ENCODE assay signal across 26 cellular contexts in the genomic region with DNA sequence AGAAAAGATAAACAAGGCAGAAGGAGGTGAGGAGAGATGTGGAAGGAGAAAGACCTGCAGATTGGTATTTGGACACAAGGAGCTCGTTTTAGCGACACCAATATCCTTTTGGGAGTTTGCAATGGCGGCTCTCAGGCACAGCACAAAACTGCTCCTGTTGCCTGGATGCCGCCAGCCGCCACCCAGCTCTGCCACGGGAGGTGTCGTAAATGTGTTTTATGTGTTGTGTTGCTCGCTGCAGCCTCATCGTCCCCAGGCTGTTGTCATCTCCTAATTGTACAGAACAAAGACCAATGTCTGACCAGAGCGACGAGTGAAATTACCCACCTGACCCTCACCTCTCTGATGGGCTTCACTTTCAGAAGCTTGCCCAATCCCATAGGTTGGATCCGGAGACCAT.
"Had no signal": no experiment of that assay in that cellular context is flagged by ENCODE, and none has a peak within 500 bp of the region (broad histone marks: within the 10 kb centered on the region; RNA-seq: fewer than 3 reads in every experiment).

No MANE protein-coding gene starts in this region.

- H3K27ac ChIP-seq: colonic mucosa, esophagus muscularis mucosa, foreskin keratinocyte, gastroesophageal sphincter, heart left ventricle, lower lobe of right lung, neural progenitor cell, prostate gland, right atrium auricular region, testis, tibial artery had no signal

- H3K9me3 ChIP-seq: colonic mucosa, esophagus muscularis mucosa, gastroesophageal sphincter, heart left ventricle, lower lobe of right lung, prostate gland, right atrium auricular region, testis, tibial artery had no signal

- H3K27ac Mint-ChIP-seq: natural killer cell treated with Interleukin-12 subunit alpha and Interleukin-12 subunit beta and Interleukin-15 and Interleukin-18, amount 100 ng/mL, for 72 hours; neural progenitor cell; type B pancreatic cell had no signal

- DNase-seq: colonic mucosa; dermis blood vessel endothelial cell; effector memory CD4-positive, alpha-beta T cell; foreskin keratinocyte; heart left ventricle; hippocampal formation; left colon; left ventricle myocardium superior; lower lobe of right lung; stimulated activated CD4-positive, alpha-beta T cell treated with anti-CD3 and anti-CD28 coated beads, Interleukin-12 subunit alpha, Interleukin-12 subunit beta, amount 100 ng/mL, for 4 hours; stimulated activated CD4-positive, alpha-beta T cell treated with anti-CD3 and anti-CD28 coated beads, Interleukin-1b, Interleukin-23, amount 100 ng/mL, for 48 hours; stimulated activated CD4-positive, alpha-beta T cell treated with anti-CD3 and anti-CD28 coated beads, Interleukin-4, amount 100 ng/mL, for 1 hour; stimulated activated CD8-positive, alpha-beta memory T cell treated with anti-CD3 and anti-CD28 coated beads, Interleukin-4, amount 100 ng/mL, for 48 hours; stimulated activated naive CD8-positive, alpha-beta T cell treated with anti-CD3 and anti-CD28 coated beads, Interleukin-15, Interleukin-2, amounts not matched to agents 100 U/mL and 50 U/mL, for 24 hours; substantia nigra; testis; tibial artery had no signal

- ATAC-seq: foreskin keratinocyte; gastroesophageal sphincter; heart left ventricle; left colon; left ventricle myocardium superior; lower lobe of right lung; natural killer cell treated with Interleukin-12 subunit alpha and Interleukin-12 subunit beta and Interleukin-15 and Interleukin-18, amount 100 ng/mL, for 72 hours; sciatic nerve; stimulated activated naive CD8-positive, alpha-beta T cell treated with anti-CD3 and anti-CD28 coated beads, Interleukin-15, Interleukin-2, amounts not matched to agents 100 U/mL and 50 U/mL, for 24 hours had no signal

- H3K4me1 ChIP-seq: colonic mucosa, esophagus muscularis mucosa, foreskin keratinocyte, gastroesophageal sphincter, heart left ventricle, lower lobe of right lung, neural progenitor cell, prostate gland, right atrium auricular region, testis, tibial artery had no signal

- H3K36me3 ChIP-seq: colonic mucosa, esophagus muscularis mucosa, gastroesophageal sphincter, heart left ventricle, lower lobe of right lung, neural progenitor cell, prostate gland, right atrium auricular region, tibial artery had no signal

- H3K27me3 ChIP-seq: colonic mucosa, neural progenitor cell, testis had no signal

- H3K4me3 ChIP-seq: colonic mucosa, esophagus muscularis mucosa, gastroesophageal sphincter, heart left ventricle, lower lobe of right lung, neural progenitor cell, prostate gland, right atrium auricular region, smooth muscle cell, testis, tibial artery had no signal

- H3K36me3 Mint-ChIP-seq: natural killer cell treated with Interleukin-12 subunit alpha and Interleukin-12 subunit beta and Interleukin-15 and Interleukin-18, amount 100 ng/mL, for 72 hours; neural progenitor cell; type B pancreatic cell had no signal

- H3K4me3 Mint-ChIP-seq: natural killer cell treated with Interleukin-12 subunit alpha and Interleukin-12 subunit beta and Interleukin-15 and Interleukin-18, amount 100 ng/mL, for 72 hours; neural progenitor cell; type B pancreatic cell had no signal

- H3K9me3 Mint-ChIP-seq: natural killer cell treated with Interleukin-12 subunit alpha and Interleukin-12 subunit beta and Interleukin-15 and Interleukin-18, amount 100 ng/mL, for 72 hours; type B pancreatic cell had no signal
